Comparison of ENCODE assay signal across 8 cellular contexts in genomic region chr6:11354019-11354418, GRCh38.
DNase-seq lines count a peak whose midpoint lies in the region; ATAC-seq and TF ChIP-seq lines count a peak whose summit lies in the region.

No MANE protein-coding gene starts in this region.

- DNase-seq in T-helper 17 cell (no peak), brain microvascular endothelial cell (peak; percentile 89), natural killer cell (no peak), superior temporal gyrus (ENCODE audit: extremely low spot score) (peak; percentile 58), HuH-7.5 (ENCODE audit: low spot score) (no peak), DMS 273 (lab: John Stamatoyannopoulos, UW; ENCODE audit: unreplicated experiment) (no peak), AG20443 (ENCODE audit: low spot score) (no peak)

- peak; percentile 74 for ATAC-seq in GM19395 (IDR thresholded peaks at IDR 0.05; ENCODE audit: unreplicated experiment)
- ATAC-seq in T-helper 17 cell, result peak; percentile 69
- ATAC-seq in natural killer cell, result peak in 2 of 3 donors; percentile 28 to 68

- no peaks in the 10 kb centered on the region for H3K36me3 ChIP-seq in brain microvascular endothelial cell (replicated peaks)

- peaks cover 35% of the 10 kb centered on the region for H3K4me1 Mint-ChIP-seq in T-helper 17 cell
- peaks cover 82 to 85% of the 10 kb centered on the region in 2 donors for H3K4me1 Mint-ChIP-seq in natural killer cell

- TF ChIP-seq CTCF in brain microvascular endothelial cell (IDR thresholded peaks at IDR 0.05; ENCODE audit: low read depth, low read length, missing control alignments), result no peak
- no peak for TF ChIP-seq CTCF in natural killer cell (IDR thresholded peaks at IDR 0.05)

- no peak overlapping the region for H3K4me3 ChIP-seq in brain microvascular endothelial cell (ENCODE audit: low read depth, low read length)

- intact Hi-C loops in natural killer cell (cut with micrococcal nuclease), result no loop called here

- in situ Hi-C loops in brain microvascular endothelial cell (cut with HindIII; ENCODE audit: low pct_ligation_motif_present, low sequenced_read_pairs), result no loop called here

- H3K27me3 Mint-ChIP-seq in T-helper 17 cell, result no peaks in the 10 kb centered on the region
- H3K27me3 Mint-ChIP-seq in natural killer cell (ENCODE audit: low read depth in 2 of 2), result no peaks in the 10 kb centered on the region

- H3K9me3 ChIP-seq in T-helper 17 cell (ENCODE audit: control insufficient read depth, low read length, poor library complexity, severe bottlenecking), result no peaks in the 10 kb centered on the region

- H3K36me3 Mint-ChIP-seq in T-helper 17 cell (ENCODE audit: low read depth) (peaks cover 8% of the 10 kb centered on the region), natural killer cell (peaks cover 8% of the 10 kb centered on the region)

- H3K27ac ChIP-seq in brain microvascular endothelial cell, result peak overlapping the region; percentile 51

- no peaks in the 10 kb centered on the region for H3K9me3 Mint-ChIP-seq in natural killer cell

- H3K27ac Mint-ChIP-seq in T-helper 17 cell, result peak overlapping the region; percentile 80
- H3K27ac Mint-ChIP-seq in natural killer cell, result peak overlapping the region; percentile 78 to 83

- peak overlapping the region; percentile 31 for H3K4me3 Mint-ChIP-seq in T-helper 17 cell
- peak overlapping the region; percentile 1 for H3K4me3 Mint-ChIP-seq in natural killer cell

- no peaks in the 10 kb centered on the region for H3K27me3 ChIP-seq in brain microvascular endothelial cell (replicated peaks)

Comparison
In these comparisons a context has a peak if more than half of its experiments do, and no peak if none do; other contexts are left out.
1. DNase-seq: peak in brain microvascular endothelial cell (single experiment) and superior temporal gyrus (single experiment); none in T-helper 17 cell (0 of 3), natural killer cell (single experiment), HuH-7.5 (single experiment), DMS 273 (single experiment) and AG20443 (single experiment).
2. Peak in every context shown above with its lines, with median percentiles within 50 percentile points of each other: ATAC-seq.